ENCODE assay signal across 1 cellular context in genomic region chr17:47718634-47719405, GRCh38.
TF ChIP-seq lines count a peak whose summit lies in the region.

No MANE protein-coding gene starts in this region.

TF ChIP-seq in GM12878, 131 proteins besides CTCF, POLR2A, EP300 and RAD21:
- TF ChIP-seq NFXL1 (IDR thresholded peaks at IDR 0.05; ENCODE audit: borderline replicate concordance) (no peak), HDGF (IDR thresholded peaks at IDR 0.05) (0 out of 2 replicates have a peak, but pooled peaks have one; percentile 34), NBN (IDR thresholded peaks at IDR 0.05) (0 out of 2 replicates have a peak, but pooled peaks have one; percentile 29)
